In genomic region chr4:90142091-90142490, GRCh38 we compare ENCODE assay signal across 15 cellular contexts.
"Had no signal": no experiment of that assay in that cellular context is flagged by ENCODE, and none has a peak within 500 bp of the region (broad histone marks: within the 10 kb centered on the region; RNA-seq: fewer than 3 reads in every experiment).

No MANE protein-coding gene starts in this region.

- ATAC-seq: gastrocnemius medialis, left ventricle myocardium superior had no signal

- DNase-seq: activated CD4-positive, alpha-beta T cell treated with anti-CD3 and anti-CD28 coated beads, Interleukin-2, amount 50 U/mL, for 4 hours; activated CD4-positive, CD25-positive, alpha-beta regulatory T cell treated with anti-CD3 and anti-CD28 coated beads, Interleukin-2, amount 50 U/mL, for 72 hours; activated naive CD4-positive, alpha-beta T cell treated with anti-CD3 and anti-CD28 coated beads, Interleukin-2, amount 50 U/mL, for 16 hours; activated T-cell treated with anti-CD3 and anti-CD28 coated beads, Interleukin-2, amount 50 U/mL, for 1 hour; adrenal gland; colonic mucosa; effector CD4-positive, alpha-beta T cell; gastrocnemius medialis; left ventricle myocardium superior; mesenchymal stem cell; nephron progenitor cell; ovary; sigmoid colon; stimulated activated CD4-positive, alpha-beta T cell treated with anti-CD3 and anti-CD28 coated beads, Interleukin-12 subunit alpha, Interleukin-12 subunit beta, amount 100 ng/mL, for 4 hours; stimulated activated naive CD4-positive, alpha-beta T cell treated with Interleukin-2 at 50 U/mL for 16 hours had no signal
